17 cellular contexts compared by ENCODE assay signal in genomic region chr6:156517090-156517489, GRCh38.
DNase-seq lines count a peak whose midpoint lies in the region; ATAC-seq and TF ChIP-seq lines count a peak whose summit lies in the region.
"Had no signal": no experiment of that assay in that cellular context is flagged by ENCODE, and none has a peak within 500 bp of the region (broad histone marks: within the 10 kb centered on the region; RNA-seq: fewer than 3 reads in every experiment).

No MANE protein-coding gene starts in this region.

- H3K4me3 Mint-ChIP-seq in nephron progenitor cell = no peak overlapping the region
- H3K4me3 Mint-ChIP-seq: HFFc6 had no signal

- H3K27me3 ChIP-seq in esophagus muscularis mucosa (no peaks in the 10 kb centered on the region), right lobe of liver (no peaks in the 10 kb centered on the region)

- H3K36me3 ChIP-seq in esophagus muscularis mucosa = no peaks in the 10 kb centered on the region
- H3K36me3 ChIP-seq in right lobe of liver = no peaks in the 10 kb centered on the region
- no peaks in the 10 kb centered on the region for H3K36me3 ChIP-seq in OCI-LY7 (ENCODE audit: insufficient read depth, low read length)

- H3K9me2 ChIP-seq in OCI-LY7 (ENCODE audit: insufficient read depth, low read length) = no peaks in the 10 kb centered on the region
- H3K9me2 ChIP-seq: SK-N-SH had no signal

- H3K9me3 ChIP-seq in esophagus muscularis mucosa = peaks cover 0 to 3% (median 0%) of the 10 kb centered on the region in 4 donors
- H3K9me3 ChIP-seq in right lobe of liver = peaks cover 0 to 3% (median 0%) of the 10 kb centered on the region in 4 donors
- peaks cover 11% of the 10 kb centered on the region; the same call in 1 of the 2 replicates for H3K9me3 ChIP-seq in OCI-LY7 (ENCODE audit: low read length)
- H3K9me3 ChIP-seq: SK-N-SH had no signal

- H3K4me3 ChIP-seq in esophagus muscularis mucosa (no peak overlapping the region), right lobe of liver (no peak overlapping the region), OCI-LY7 (ENCODE audit: low read depth, low read length, poor library complexity, severe bottlenecking) (no peak overlapping the region)

- DNase-seq in DMS53 (lab: John Stamatoyannopoulos, UW) (peak; percentile 38), NCI-H1417 treated with DMSO at 0.1 percent for 48 hours (lab: John Stamatoyannopoulos, UW) (peak; percentile 34), esophagus muscularis mucosa (ENCODE audit: extremely low spot score) (peak; percentile 24), nephron progenitor cell (no peak), right lobe of liver (no peak), OCI-LY7 (ENCODE audit: low spot score) (no peak), amniotic stem cell (lab: John Stamatoyannopoulos, UW) (no peak)
- DNase-seq: C1 segment of cervical spinal cord, DND-41, HFFc6, IMR-90, NCI-H1436 treated with DMSO at 0.1 percent for 48 hours, NCI-H226, NCI-H526, RPMI8226, SHP77 treated with DMSO at 0.1 percent for 48 hours, SK-N-SH had no signal

- POLR2A ChIA-PET in OCI-LY7 (lab: Charles Lee) = interaction anchor here (0.7 kb wide), 1 partner anchor 137 kb away, joined by 3 read pairs; no protein-coding TSS in a partner anchor

- peaks cover 29% of the 10 kb centered on the region for H3K9me3 Mint-ChIP-seq in nephron progenitor cell

- intact Hi-C loops in esophagus muscularis mucosa (cut with DNase I) (no loop called here), right lobe of liver (cut with DNase I) (no loop called here), OCI-LY7 (cut with micrococcal nuclease; ENCODE audit: unreplicated experiment) (no loop called here)

- no peaks in the 10 kb centered on the region for H3K4me1 ChIP-seq in esophagus muscularis mucosa
- no peaks in the 10 kb centered on the region for H3K4me1 ChIP-seq in right lobe of liver
- H3K4me1 ChIP-seq in OCI-LY7 (ENCODE audit: insufficient read depth, low read length, poor library complexity, severe bottlenecking) = no peaks in the 10 kb centered on the region

- WGBS in esophagus muscularis mucosa = 61% methylated on average over 6 of the region's 6 CpGs
- 60% methylated on average over 6 of the region's 6 CpGs for WGBS in right lobe of liver (ENCODE audit: insufficient coverage, low coverage, low lambda C conversion rate, missing lambda C conversion rate)

- peaks cover 10% of the 10 kb centered on the region for H3K36me3 Mint-ChIP-seq in nephron progenitor cell (ENCODE audit: low read depth)

- no TSS peak for BruUV-seq in OCI-LY7 (replicated peaks; lab: Mats Ljungman, UMichigan)

- TF ChIP-seq POLR2A in esophagus muscularis mucosa (IDR thresholded peaks at IDR 0.05; ENCODE audit: low read depth) = no peak
- no peak for TF ChIP-seq POLR2A in right lobe of liver (IDR thresholded peaks at IDR 0.05)

- H3K27ac ChIP-seq in esophagus muscularis mucosa (replicated peaks in 1 of 4) (no peak overlapping the region), right lobe of liver (no peak overlapping the region), OCI-LY7 (ENCODE audit: low read depth, low read length, poor library complexity, severe bottlenecking) (no peak overlapping the region)

- no peak for TF ChIP-seq CTCF in esophagus muscularis mucosa (IDR thresholded peaks at IDR 0.05)
- TF ChIP-seq CTCF in nephron progenitor cell (IDR thresholded peaks at IDR 0.05) = no peak
- no peak for TF ChIP-seq CTCF in right lobe of liver (IDR thresholded peaks at IDR 0.05)
- no peak for TF ChIP-seq CTCF in OCI-LY7 (conservative IDR thresholded peaks at IDR 0.05; ENCODE audit: low read length)

- no peaks in the 10 kb centered on the region for H3K27me3 Mint-ChIP-seq in nephron progenitor cell (ENCODE audit: low read depth, poor library complexity)

- ATAC-seq in right lobe of liver = no peak

- H3K4me2 ChIP-seq in OCI-LY7 (ENCODE audit: low read length) = no peak overlapping the region
- H3K4me2 ChIP-seq: SK-N-SH had no signal

- peaks cover 17% of the 10 kb centered on the region for H3K4me1 Mint-ChIP-seq in nephron progenitor cell

- H3K79me2 ChIP-seq in OCI-LY7 (ENCODE audit: insufficient read depth, low read depth, low read length) = no peaks in the 10 kb centered on the region

- TF ChIP-seq EP300 in esophagus muscularis mucosa (IDR thresholded peaks at IDR 0.05) = no peak

- CTCF ChIA-PET in OCI-LY7 (lab: Charles Lee; ENCODE audit: unreplicated experiment) = no interaction called here

- H4K20me1 ChIP-seq in OCI-LY7 (ENCODE audit: insufficient read depth, low read length) = no peaks in the 10 kb centered on the region

- peak overlapping the region; percentile 14 for H3K27ac Mint-ChIP-seq in nephron progenitor cell
- H3K27ac Mint-ChIP-seq: HFFc6 had no signal

- H2AFZ ChIP-seq in OCI-LY7 (ENCODE audit: low read length) = no peak overlapping the region

Comparison
In these comparisons a context has a peak if more than half of its experiments do, and no peak if none do; other contexts are left out.
1. DNase-seq: peak in DMS53 (single experiment), NCI-H1417 treated with DMSO at 0.1 percent for 48 hours (single experiment) and esophagus muscularis mucosa (single experiment); none in nephron progenitor cell (single experiment), right lobe of liver (0 of 3), OCI-LY7 (single experiment) and amniotic stem cell (single experiment).